In genomic region chr3:175398676-175399075, GRCh38 we compare ENCODE assay signal across 20 cellular contexts.
"Had no signal": no experiment of that assay in that cellular context is flagged by ENCODE, and none has a peak within 500 bp of the region (broad histone marks: within the 10 kb centered on the region; RNA-seq: fewer than 3 reads in every experiment).

No MANE protein-coding gene starts in this region.

- H3K4me3 ChIP-seq: breast epithelium, gastrocnemius medialis, heart left ventricle, lung, neural progenitor cell, ovary, sigmoid colon, stomach, thoracic aorta, upper lobe of right lung had no signal

- H3K9me3 Mint-ChIP-seq: activated CD4-positive, alpha-beta T cell treated with anti-CD3 and anti-CD28 coated beads, Interleukin-2, amount 10 ng/mL, durations not matched to agents 24 days and 14 days; activated naive CD8-positive, alpha-beta T cell treated with anti-CD3 and anti-CD28 coated beads, Interleukin-2, amount 10 ng/mL, durations not matched to agents 7 days and 5 days had no signal

- H3K36me3 ChIP-seq: breast epithelium, gastrocnemius medialis, heart left ventricle, neural progenitor cell, ovary, sigmoid colon, stomach, thoracic aorta, upper lobe of right lung had no signal

- ATAC-seq: activated CD8-positive, alpha-beta T cell treated with anti-CD3 and anti-CD28 coated beads, Interleukin-2, amount 10 ng/mL, durations not matched to agents 7 days and 5 days; esophagus mucosa; gastrocnemius medialis; heart left ventricle; upper lobe of right lung had no signal

- H3K9ac ChIP-seq: neural progenitor cell had no signal

- H3K27ac Mint-ChIP-seq: activated CD4-positive, alpha-beta T cell treated with anti-CD3 and anti-CD28 coated beads, Interleukin-2, amount 10 ng/mL, durations not matched to agents 24 days and 14 days; activated CD8-positive, alpha-beta T cell treated with anti-CD3 and anti-CD28 coated beads, Interleukin-2, amount 10 ng/mL, durations not matched to agents 7 days and 5 days; activated naive CD8-positive, alpha-beta T cell treated with anti-CD3 and anti-CD28 coated beads, Interleukin-2, amount 10 ng/mL, durations not matched to agents 7 days and 5 days; naive B cell; neural progenitor cell had no signal

- H3K4me1 Mint-ChIP-seq: activated CD4-positive, alpha-beta T cell treated with anti-CD3 and anti-CD28 coated beads, Interleukin-2, amount 10 ng/mL, durations not matched to agents 24 days and 14 days; activated naive CD8-positive, alpha-beta T cell treated with anti-CD3 and anti-CD28 coated beads, Interleukin-2, amount 10 ng/mL, durations not matched to agents 7 days and 5 days; naive B cell had no signal

- H3K27ac ChIP-seq: breast epithelium, gastrocnemius medialis, heart left ventricle, neural progenitor cell, ovary, sigmoid colon, thoracic aorta, upper lobe of right lung had no signal

- H3K27me3 ChIP-seq: breast epithelium, gastrocnemius medialis, heart left ventricle, neural progenitor cell, ovary, sigmoid colon, stomach, upper lobe of right lung had no signal

- H3K4me3 Mint-ChIP-seq: activated CD4-positive, alpha-beta T cell treated with anti-CD3 and anti-CD28 coated beads, Interleukin-2, amount 10 ng/mL, durations not matched to agents 24 days and 14 days; activated CD8-positive, alpha-beta T cell treated with anti-CD3 and anti-CD28 coated beads, Interleukin-2, amount 10 ng/mL, durations not matched to agents 7 days and 5 days; activated naive CD8-positive, alpha-beta T cell treated with anti-CD3 and anti-CD28 coated beads, Interleukin-2, amount 10 ng/mL, durations not matched to agents 7 days and 5 days; naive B cell; neural progenitor cell had no signal

- H3K4me1 ChIP-seq: breast epithelium, gastrocnemius medialis, upper lobe of right lung had no signal

- H3K36me3 Mint-ChIP-seq: activated naive CD8-positive, alpha-beta T cell treated with anti-CD3 and anti-CD28 coated beads, Interleukin-2, amount 10 ng/mL, durations not matched to agents 7 days and 5 days; naive B cell; neural progenitor cell had no signal

- H3K27me3 Mint-ChIP-seq: activated CD4-positive, alpha-beta T cell treated with anti-CD3 and anti-CD28 coated beads, Interleukin-2, amount 10 ng/mL, durations not matched to agents 24 days and 14 days; activated naive CD8-positive, alpha-beta T cell treated with anti-CD3 and anti-CD28 coated beads, Interleukin-2, amount 10 ng/mL, durations not matched to agents 7 days and 5 days; naive B cell had no signal

- H2AFZ ChIP-seq: neural progenitor cell had no signal

- H3K4me2 ChIP-seq: neural progenitor cell had no signal

- DNase-seq: activated CD4-positive, alpha-beta T cell treated with anti-CD3 and anti-CD28 coated beads, Interleukin-2, amount 10 ng/mL, durations not matched to agents 24 days and 14 days; activated CD4-positive, CD25-positive, alpha-beta regulatory T cell; activated CD8-positive, alpha-beta memory T cell treated with anti-CD3 and anti-CD28 coated beads, Interleukin-2, amount 50 U/mL, for 48 hours; activated CD8-positive, alpha-beta T cell treated with anti-CD3 and anti-CD28 coated beads, Interleukin-2, amount 10 ng/mL, durations not matched to agents 7 days and 5 days; activated naive CD4-positive, alpha-beta T cell; activated naive CD8-positive, alpha-beta T cell treated with anti-CD3 and anti-CD28 coated beads, Interleukin-2, amount 10 ng/mL, durations not matched to agents 7 days and 5 days; aorta; gastrocnemius medialis; heart left ventricle; naive B cell; ovary; sigmoid colon; stimulated activated CD4-positive, alpha-beta T cell treated with anti-CD3 and anti-CD28 coated beads, Interleukin-2, amount 100 ng/mL, for 24 hours; stomach; upper lobe of right lung had no signal

- H3K9me3 ChIP-seq: breast epithelium, gastrocnemius medialis, ovary, sigmoid colon, stomach, thoracic aorta, upper lobe of right lung had no signal
